26 cellular contexts compared by ENCODE assay signal in the genomic region with DNA sequence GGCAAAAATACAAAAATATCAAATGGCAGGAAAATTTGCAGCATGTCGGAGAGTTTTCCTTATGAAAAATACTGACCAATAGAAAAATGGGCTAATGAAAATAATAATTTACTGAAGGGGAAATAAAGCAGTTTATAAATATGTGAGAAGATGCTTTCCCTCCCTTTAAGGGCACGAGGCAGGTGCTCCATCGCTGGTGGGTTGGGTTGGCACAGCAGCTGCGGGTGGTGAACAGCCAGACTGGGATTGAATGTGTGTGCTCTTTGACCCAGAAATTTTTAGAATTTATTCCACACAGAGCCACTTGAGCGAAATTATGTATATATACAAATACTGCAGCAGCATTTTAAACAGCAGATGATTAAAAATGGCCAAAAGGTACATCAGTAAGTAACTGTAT.
"Had no signal": no experiment of that assay in that cellular context is flagged by ENCODE, and none has a peak within 500 bp of the region (broad histone marks: within the 10 kb centered on the region; RNA-seq: fewer than 3 reads in every experiment).

No MANE protein-coding gene starts in this region.

- H3K4me1 Mint-ChIP-seq: nephron; stimulated activated memory B cell treated with anti-CD40 and anti-IgM and Interleukin-4, amounts not matched to agents 10 μg/mL and 1 μg/mL and 100 μg/mL, for 72 hours had no signal

- H3K27me3 ChIP-seq: colonic mucosa, esophagus squamous epithelium, spleen, tibial nerve, upper lobe of left lung had no signal

- H3K4me3 ChIP-seq: colonic mucosa, esophagus squamous epithelium, psoas muscle, skin epidermis, spleen, thoracic aorta, tibial nerve, upper lobe of left lung had no signal

- H3K27ac Mint-ChIP-seq: nephron; stimulated activated memory B cell treated with anti-CD40 and anti-IgM and Interleukin-4, amounts not matched to agents 10 μg/mL and 1 μg/mL and 100 μg/mL, for 72 hours had no signal

- H3K9me3 ChIP-seq: colonic mucosa had no signal

- DNase-seq: colonic mucosa; dermis blood vessel endothelial cell; effector memory CD4-positive, alpha-beta T cell; erythroblast; esophagus squamous epithelium; foreskin melanocyte; glutamatergic neuron; hypothalamus; mammary epithelial cell; mesendoderm; midbrain; naive thymus-derived CD4-positive, alpha-beta T cell; nucleus accumbens; stimulated activated CD4-positive, alpha-beta T cell treated with anti-CD3 and anti-CD28 coated beads, Interleukin-4, amount 100 ng/mL, for 4 hours; stimulated activated naive CD8-positive, alpha-beta T cell treated with anti-CD3 and anti-CD28 coated beads, Interleukin-15, Interleukin-2, amounts not matched to agents 100 U/mL and 50 U/mL, for 24 hours; substantia nigra had no signal

- H3K27me3 Mint-ChIP-seq: naive thymus-derived CD4-positive, alpha-beta T cell; stimulated activated memory B cell treated with anti-CD40 and anti-IgM and Interleukin-4, amounts not matched to agents 10 μg/mL and 1 μg/mL and 100 μg/mL, for 72 hours had no signal

- H3K27ac ChIP-seq: colonic mucosa, esophagus squamous epithelium, psoas muscle, skin epidermis, spleen, thoracic aorta, tibial nerve, upper lobe of left lung had no signal

- H3K4me3 Mint-ChIP-seq: nephron; stimulated activated memory B cell treated with anti-CD40 and anti-IgM and Interleukin-4, amounts not matched to agents 10 μg/mL and 1 μg/mL and 100 μg/mL, for 72 hours had no signal

- ATAC-seq: left lobe of liver; naive thymus-derived CD4-positive, alpha-beta T cell; right cardiac atrium; stimulated activated memory B cell treated with anti-CD40 and anti-IgM and Interleukin-4, amounts not matched to agents 10 μg/mL and 1 μg/mL and 100 μg/mL, for 72 hours; stimulated activated naive CD8-positive, alpha-beta T cell treated with anti-CD3 and anti-CD28 coated beads, Interleukin-15, Interleukin-2, amounts not matched to agents 100 U/mL and 50 U/mL, for 24 hours had no signal

- H3K36me3 ChIP-seq: colonic mucosa had no signal

- H3K4me1 ChIP-seq: colonic mucosa, esophagus squamous epithelium, psoas muscle, spleen, tibial nerve, upper lobe of left lung had no signal
